26 cellular contexts compared by ENCODE assay signal in the genomic region with DNA sequence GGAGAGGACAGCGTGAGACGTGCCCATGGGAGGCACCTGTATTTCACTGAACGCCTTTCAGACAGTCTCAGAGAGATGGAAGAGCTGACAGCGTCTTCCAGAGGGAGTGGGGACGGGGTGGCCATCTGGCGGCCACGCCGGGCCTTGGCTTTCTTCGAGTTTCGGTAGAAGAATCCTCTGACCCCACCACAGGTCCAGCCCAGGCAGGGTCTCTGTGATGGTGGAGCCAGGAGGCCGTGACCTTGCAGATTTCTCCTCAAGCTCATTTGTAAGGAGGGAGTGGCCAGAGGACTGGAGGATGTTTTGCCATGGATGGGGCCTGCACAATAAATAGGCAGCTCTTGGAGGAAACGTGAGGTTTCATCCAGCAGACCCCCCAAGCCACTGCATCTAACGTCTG. TPM values are rescaled to one million over a fixed set of nuclear protein-coding genes. Genes with fewer than 3 reads are reported as not detected.
DNase-seq lines count a peak whose midpoint lies in the region; ATAC-seq, FAIRE-seq and TF ChIP-seq lines count a peak whose summit lies in the region.
"Had no signal": no experiment of that assay in that cellular context is flagged by ENCODE, and none has a peak within 500 bp of the region (broad histone marks: within the 10 kb centered on the region; RNA-seq: fewer than 3 reads in every experiment).

No MANE protein-coding gene starts in this region.

- H3K36me3 Mint-ChIP-seq in nephron (ENCODE audit: low read depth): peaks cover 9% of the 10 kb centered on the region

- H3K9me3 ChIP-seq in HepG2 (ENCODE audit: low read length) (no peaks in the 10 kb centered on the region), right lobe of liver (no peaks in the 10 kb centered on the region)
- H3K9me3 ChIP-seq: A549, thyroid gland had no signal

- H3K27ac Mint-ChIP-seq in nephron: peak overlapping the region in 2 of 3 experiments; percentile 61 to 69
- H3K27ac Mint-ChIP-seq: activated CD8-positive, alpha-beta T cell treated with anti-CD3 and anti-CD28 coated beads for 36 hours; activated naive CD8-positive, alpha-beta T cell; T-helper 1 cell treated with Interleukin-12 subunit alpha and Interleukin-12 subunit beta and Interleukin-4 antibody, amounts not matched to agents 30 μg/mL and 1 μg/mL, for 36 hours had no signal

- no peak overlapping the region for H3K27ac ChIP-seq in HepG2 (ENCODE audit: extremely low read length, insufficient read depth, low read length)
- H3K27ac ChIP-seq in right lobe of liver: no peak overlapping the region
- H3K27ac ChIP-seq: A549, dorsolateral prefrontal cortex, epithelial cell of prostate, GM23248, SJSA1, thyroid gland had no signal

- POLR2A ChIA-PET in HepG2 (lab: Yijun Ruan, JAX): interaction anchor here (1.1 kb wide), 1 partner anchor 14 kb away, joined by 6 read pairs; no protein-coding TSS in a partner anchor

- in situ Hi-C loops in HepG2 (cut with HindIII; ENCODE audit: extremely low pct_ligation_motif_present, low pct_unique_long_range_greater_than_20kb): no loop called here

- peak overlapping the region in 1 of 3 experiments; percentile 3 for H3K4me3 Mint-ChIP-seq in nephron
- H3K4me3 Mint-ChIP-seq: activated CD8-positive, alpha-beta T cell treated with anti-CD3 and anti-CD28 coated beads for 36 hours; activated naive CD8-positive, alpha-beta T cell; CD8-positive, alpha-beta memory T cell; stimulated activated naive CD8-positive, alpha-beta T cell treated with anti-CD3 and anti-CD28 coated beads, Interleukin-15, amount 100 ng/mL, for 72 hours; T-helper 1 cell treated with Interleukin-12 subunit alpha and Interleukin-12 subunit beta and Interleukin-4 antibody, amounts not matched to agents 30 μg/mL and 1 μg/mL, for 36 hours had no signal

- peaks cover 47% of the 10 kb centered on the region for H3K27me3 Mint-ChIP-seq in nephron (ENCODE audit: low read depth)
- H3K27me3 Mint-ChIP-seq: activated naive CD8-positive, alpha-beta T cell had no signal

- H3K4me1 Mint-ChIP-seq in nephron: peaks cover 31% of the 10 kb centered on the region
- H3K4me1 Mint-ChIP-seq: CD8-positive, alpha-beta memory T cell had no signal

- BruUV-seq in HepG2 (replicated peaks; lab: Mats Ljungman, UMichigan): no TSS peak

- H3K79me2 ChIP-seq in HepG2 (ENCODE audit: insufficient read depth, low read length): no peaks in the 10 kb centered on the region

- H3K4me1 ChIP-seq in HepG2 (ENCODE audit: insufficient read depth, low read length) (peaks cover 48% of the 10 kb centered on the region), right lobe of liver (no peaks in the 10 kb centered on the region)
- H3K4me1 ChIP-seq: A549 had no signal

- intact Hi-C loops in HepG2 (cut with micrococcal nuclease; ENCODE audit: unreplicated experiment) (no loop called here), right lobe of liver (cut with DNase I) (no loop called here)

- H3K4me3 ChIP-seq in HepG2 (replicated peaks in 1 of 3; ENCODE audit: insufficient read depth in 1 of 3, low read depth in 2 of 3, low read length in 3 of 3) (peak overlapping the region in 1 of 3 experiments; percentile 40; a peak in 1 of 6 replicates), right lobe of liver (no peak overlapping the region)
- H3K4me3 ChIP-seq: A549, dorsolateral prefrontal cortex, GM23248, SJSA1, thyroid gland had no signal

- CTCF ChIA-PET in HepG2 (lab: Yijun Ruan, JAX; ENCODE audit: low intra/inter-chr PET ratio, low total read pairs): interaction anchor here (1.1 kb wide), 1 partner anchor 14 kb away, joined by 3 read pairs; no protein-coding TSS in a partner anchor

- peak overlapping the region; percentile 47; the same call in 1 of the 2 replicates for H3K4me2 ChIP-seq in HepG2 (ENCODE audit: low read depth, low read length)
- H3K4me2 ChIP-seq: A549 had no signal

- H3K9ac ChIP-seq in HepG2 (ENCODE audit: insufficient read depth, low read depth, low read length): no peak overlapping the region
- H3K9ac ChIP-seq: GM23248 had no signal

- TF ChIP-seq RAD21 in HepG2 (CRISPR knock-in tag; IDR thresholded peaks at IDR 0.05): peak; percentile 47

- H2AFZ ChIP-seq in HepG2 (ENCODE audit: low read length): no peak overlapping the region
- H2AFZ ChIP-seq: GM23248 had no signal

- peaks cover 26% of the 10 kb centered on the region for H3K9me3 Mint-ChIP-seq in nephron

- ATAC-seq in HepG2 (peak; percentile 26; the same call in 2 of the 3 replicates), right lobe of liver (no peak), HG02571 (IDR thresholded peaks at IDR 0.05; ENCODE audit: unreplicated experiment) (no peak)
- ATAC-seq: A549; activated CD8-positive, alpha-beta T cell treated with anti-CD3 and anti-CD28 coated beads for 36 hours; stimulated activated naive CD8-positive, alpha-beta T cell treated with anti-CD3 and anti-CD28 coated beads, Interleukin-15, amount 100 ng/mL, for 72 hours had no signal

- no peak for TF ChIP-seq EP300 in HepG2 (IDR thresholded peaks at IDR 0.05; ENCODE audit: low read depth in 2 of 2, low read length in 2 of 2)
- no peak for TF ChIP-seq EP300 in HepG2 (CRISPR knock-in tag; IDR thresholded peaks at IDR 0.05; ENCODE audit: borderline replicate concordance)

- H4K20me1 ChIP-seq in HepG2 (ENCODE audit: insufficient read depth, low read length): no peaks in the 10 kb centered on the region

- 32% methylated on average over 10 of the region's 13 CpGs for WGBS in HepG2 (ENCODE audit: low lambda C conversion rate)
- 0% methylated on average over 1 of the region's 13 CpGs for WGBS in right lobe of liver (ENCODE audit: insufficient coverage, low coverage, low lambda C conversion rate, missing lambda C conversion rate)

- TF ChIP-seq CTCF in HepG2 (CRISPR knock-in tag; IDR thresholded peaks at IDR 0.05): peak; percentile 49
- no peak for TF ChIP-seq CTCF in right lobe of liver (IDR thresholded peaks at IDR 0.05)
- peak in 1 of 3 experiments; percentile 30 for TF ChIP-seq CTCF in nephron (IDR thresholded peaks at IDR 0.05; ENCODE audit: unreplicated experiment in 3 of 3)

- H3K27me3 ChIP-seq in HepG2 (ENCODE audit: control insufficient read depth in 1 of 2, insufficient read depth in 2 of 2, low read length in 2 of 2) (peaks cover 2 to 32% of the 10 kb centered on the region in 2 experiments), right lobe of liver (no peaks in the 10 kb centered on the region)
- H3K27me3 ChIP-seq: SJSA1, thyroid gland had no signal

- no peak for DNase-seq in HepG2 (ENCODE audit: low spot score)
- DNase-seq in right lobe of liver: no peak
- DNase-seq in cerebellum (ENCODE audit: low spot score): peak; percentile 28
- DNase-seq in midbrain (lab: John Stamatoyannopoulos, UW): no peak
- DNase-seq in KG1 (lab: John Stamatoyannopoulos, UW): no peak
- no peak for DNase-seq in stimulated activated CD4-positive, alpha-beta T cell treated with anti-CD3 and anti-CD28 coated beads, Interleukin-2, amount 100 ng/mL, for 48 hours
- DNase-seq: activated CD8-positive, alpha-beta T cell treated with anti-CD3 and anti-CD28 coated beads for 36 hours; central memory CD4-positive, alpha-beta T cell; dorsolateral prefrontal cortex; GM23248; kidney glomerular epithelial cell; NCI-H1048; NCI-H187; NCI-H2171 treated with DMSO at 0.1 percent for 48 hours; NCI-H526; nucleus accumbens; stimulated activated naive CD8-positive, alpha-beta T cell treated with anti-CD3 and anti-CD28 coated beads, Interleukin-15, amount 100 ng/mL, for 72 hours; thyroid gland had no signal

- TF ChIP-seq POLR2A in HepG2 (IDR thresholded peaks at IDR 0.05; ENCODE audit: insufficient read depth in 1 of 2, low read depth in 2 of 2, low read length in 2 of 2) (no peak), right lobe of liver (IDR thresholded peaks at IDR 0.05) (no peak)

- no peak for FAIRE-seq in HepG2 (lab: Jason Lieb, UNC)
- FAIRE-seq: A549 had no signal

- H3K36me3 ChIP-seq in HepG2 (replicated peaks in 1 of 2; ENCODE audit: control insufficient read depth in 1 of 2, insufficient read depth in 2 of 2, low read length in 2 of 2) (no peaks in the 10 kb centered on the region), right lobe of liver (no peaks in the 10 kb centered on the region)
- H3K36me3 ChIP-seq: SJSA1, thyroid gland had no signal

TF ChIP-seq in HepG2, 621 proteins besides CTCF, POLR2A, EP300 and RAD21 (continues in another document):
- TF ChIP-seq ZMYM4 (CRISPR knock-in tag; IDR thresholded peaks at IDR 0.05) (0 out of 2 replicates have a peak, but pooled peaks have one; percentile 19), RFX1 (IDR thresholded peaks at IDR 0.05) (no peak)
- TF ChIP-seq, protein P1, sequence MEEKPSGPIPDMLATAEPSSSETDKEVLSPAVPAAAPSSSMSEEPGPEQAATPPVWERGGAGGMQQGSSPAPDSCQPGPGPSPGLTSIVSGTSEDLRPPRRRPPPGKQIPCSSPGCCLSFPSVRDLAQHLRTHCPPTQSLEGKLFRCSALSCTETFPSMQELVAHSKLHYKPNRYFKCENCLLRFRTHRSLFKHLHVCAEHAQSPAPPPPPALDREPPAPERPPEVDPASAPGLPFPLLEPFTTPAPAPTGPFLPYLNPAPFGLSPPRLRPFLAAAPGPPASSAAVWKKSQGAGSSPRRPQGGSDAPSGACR (CRISPR knock-in tag; IDR thresholded peaks at IDR 0.05): no peak

RNA-seq across cellular contexts. Expression of a gene that starts 47.5 kb away (rescaled TPM):
- total RNA-seq in HepG2 (2016; rRNA removed; fragmentation: Illumina TruSeq; extraction: Trizol) (9.2 and 10.0 TPM in 2 replicates), right lobe of liver (1 to 10 TPM; 4.7 to 9.9 (median 8.6) TPM), cerebellum (42.6 TPM)
- total RNA-seq in HepG2 (2016; cell fraction: cytosol; rRNA removed; fragmentation: Illumina TruSeq; extraction: Trizol; ENCODE audit: low read depth): 28.7 and 30.2 TPM in 2 replicates
- total RNA-seq in HepG2 (2016; cell fraction: insoluble cytoplasmic fraction; rRNA removed; fragmentation: Illumina TruSeq; extraction: Trizol): 7.9 and 11.7 TPM in 2 replicates
- 20.0 and 20.9 TPM in 2 replicates for total RNA-seq in HepG2 (2016; cell fraction: membrane; rRNA removed; fragmentation: Illumina TruSeq; extraction: Trizol)
- total RNA-seq in HepG2 (2016; cell fraction: nucleus; rRNA removed; fragmentation: Illumina TruSeq; extraction: Trizol): 8.5 and 10.4 TPM in 2 replicates
- 6.6 and 7.1 TPM in 2 replicates for polyA plus RNA-seq in HepG2 (2011; rRNA removed)
- polyA plus RNA-seq in HepG2 (2011; cell fraction: cytosol; rRNA removed): 4.2 and 4.4 TPM in 2 replicates
- polyA plus RNA-seq in HepG2 (2011; cell fraction: nucleus; rRNA removed): 22.2 and 26.9 TPM in 2 replicates
- polyA plus RNA-seq in HepG2 (2012): 5.3 and 7.8 TPM in 2 replicates
- polyA plus RNA-seq in HepG2 (2016; cell fraction: cytosol; fragmentation: Illumina TruSeq; extraction: Trizol; ENCODE audit: low read depth): 5.5 and 7.0 TPM in 2 replicates
- polyA plus RNA-seq in HepG2 (2016; cell fraction: insoluble cytoplasmic fraction; fragmentation: Illumina TruSeq; extraction: Trizol; ENCODE audit: low read depth): 6.8 and 8.6 TPM in 2 replicates
- polyA plus RNA-seq in HepG2 (2016; cell fraction: membrane; fragmentation: Illumina TruSeq; extraction: Trizol; ENCODE audit: low read depth): 6.8 and 9.8 TPM in 2 replicates
- polyA plus RNA-seq in HepG2 (2016; cell fraction: nucleus; fragmentation: Illumina TruSeq; extraction: Trizol; ENCODE audit: insufficient read depth, low read depth): 23.5 and 27.1 TPM in 2 replicates
- polyA minus RNA-seq in HepG2 (2011; rRNA and poly(A)+ RNA removed; ENCODE audit: low replicate concordance): 15.4 and 123 TPM in 2 replicates
- 7.9 and 8.5 TPM in 2 replicates for polyA minus RNA-seq in HepG2 (2011; cell fraction: cytosol; rRNA and poly(A)+ RNA removed)
- 16.2 and 17.0 TPM in 2 replicates for polyA minus RNA-seq in HepG2 (2011; cell fraction: nucleus; rRNA and poly(A)+ RNA removed)
